20 cellular contexts compared by ENCODE assay signal in genomic region chr12:45611061-45611460, GRCh38.
DNase-seq lines count a peak whose midpoint lies in the region; ATAC-seq and TF ChIP-seq lines count a peak whose summit lies in the region.
"Had no signal": no experiment of that assay in that cellular context is flagged by ENCODE, and none has a peak within 500 bp of the region (broad histone marks: within the 10 kb centered on the region; RNA-seq: fewer than 3 reads in every experiment).

No MANE protein-coding gene starts in this region.

- peak overlapping the region; percentile 35 for H3K4me3 ChIP-seq in BE2C (ENCODE audit: low read depth, low read length)
- peak overlapping the region; percentile 54 for H3K4me3 ChIP-seq in coronary artery
- no peak overlapping the region for H3K4me3 ChIP-seq in parathyroid adenoma (ENCODE audit: low read depth, low read length)
- H3K4me3 ChIP-seq in spleen, result peak overlapping the region in 2 of 8 donors; percentile 6 to 50
- H3K4me3 ChIP-seq: cardiac muscle cell, lower lobe of right lung, right lobe of liver, SJSA1, tibial nerve had no signal

- H3K4me1 ChIP-seq in BE2C, result no peaks in the 10 kb centered on the region
- H3K4me1 ChIP-seq in parathyroid adenoma, result no peaks in the 10 kb centered on the region
- H3K4me1 ChIP-seq in spleen, result peaks cover 0 to 10% (median 0%) of the 10 kb centered on the region in 6 donors
- H3K4me1 ChIP-seq: lower lobe of right lung, right lobe of liver had no signal

- intact Hi-C loops in spleen (cut with DNase I; ENCODE audit: low total_unique reads), result no loop called here

- no peak overlapping the region for H3K9ac ChIP-seq in parathyroid adenoma

- no peak overlapping the region for H3K4me2 ChIP-seq in parathyroid adenoma (ENCODE audit: low read length)

- WGBS in spleen, 5 donors, result 24 to 40% (median 28%) methylated on average over 13 to 20 of the region's 20 CpGs

- H3K27ac ChIP-seq in coronary artery (no peak overlapping the region), parathyroid adenoma (no peak overlapping the region), spleen (no peak overlapping the region)
- H3K27ac ChIP-seq: cardiac muscle cell, lower lobe of right lung, right lobe of liver, SJSA1, tibial nerve had no signal

- H3K27me3 ChIP-seq in BE2C, result no peaks in the 10 kb centered on the region
- no peaks in the 10 kb centered on the region for H3K27me3 ChIP-seq in parathyroid adenoma (ENCODE audit: control insufficient read depth, insufficient read depth, low read length)
- peaks cover 0 to 10% (median 0%) of the 10 kb centered on the region in 7 donors for H3K27me3 ChIP-seq in spleen (replicated peaks in 1 of 7)
- H3K27me3 ChIP-seq: cardiac muscle cell, right lobe of liver, SJSA1 had no signal

- H3K9me3 ChIP-seq in BE2C (no peaks in the 10 kb centered on the region), parathyroid adenoma (ENCODE audit: control insufficient read depth, low read length) (no peaks in the 10 kb centered on the region), spleen (peaks cover 0 to 4% (median 2%) of the 10 kb centered on the region in 8 donors)
- H3K9me3 ChIP-seq: lower lobe of right lung, SJSA1 had no signal

- ATAC-seq in HG02852 (IDR thresholded peaks at IDR 0.05; ENCODE audit: unreplicated experiment), result peak; percentile 64
- no peak for ATAC-seq in esophagus mucosa
- ATAC-seq: HCT116, lower lobe of right lung, right lobe of liver had no signal

- no peak for TF ChIP-seq POLR2A in spleen (IDR thresholded peaks at IDR 0.05)

- H2AFZ ChIP-seq in parathyroid adenoma, result peak overlapping the region; percentile 39

- H3K79me2 ChIP-seq in parathyroid adenoma, result no peaks in the 10 kb centered on the region

- DNase-seq in BE2C (peak; percentile 24), coronary artery (ENCODE audit: low spot score) (no peak), NCI-H510A (lab: John Stamatoyannopoulos, UW) (no peak), NCI-H1092 (lab: John Stamatoyannopoulos, UW) (no peak), spleen (no peak)
- DNase-seq: activated CD4-positive, alpha-beta T cell treated with anti-CD3 and anti-CD28 coated beads for 4 hours; activated naive CD4-positive, alpha-beta T cell treated with anti-CD3 and anti-CD28 coated beads for 36 hours; effector memory CD4-positive, alpha-beta T cell; lower lobe of right lung; NCI-H1694 treated with DMSO at 0.1 percent for 48 hours; NCI-H446; right lobe of liver; stimulated activated CD4-positive, alpha-beta T cell treated with anti-CD3 and anti-CD28 coated beads, Interleukin-2, amount 100 ng/mL, for 24 hours had no signal

- TF ChIP-seq CTCF in BE2C (IDR thresholded peaks at IDR 0.05; ENCODE audit: low read depth, low read length) (no peak), coronary artery (IDR thresholded peaks at IDR 0.05) (no peak), parathyroid adenoma (IDR thresholded peaks at IDR 0.05) (no peak), spleen (IDR thresholded peaks at IDR 0.05 in 8 of 11, conservative IDR thresholded peaks at IDR 0.05 in 3 of 11) (no peak)

- H3K36me3 ChIP-seq in BE2C, result no peaks in the 10 kb centered on the region
- H3K36me3 ChIP-seq in parathyroid adenoma (ENCODE audit: control insufficient read depth, insufficient read depth, low read length), result no peaks in the 10 kb centered on the region
- H3K36me3 ChIP-seq in spleen, result no peaks in the 10 kb centered on the region
- H3K36me3 ChIP-seq: cardiac muscle cell, lower lobe of right lung, right lobe of liver, SJSA1, tibial nerve had no signal
